In the genomic region with DNA sequence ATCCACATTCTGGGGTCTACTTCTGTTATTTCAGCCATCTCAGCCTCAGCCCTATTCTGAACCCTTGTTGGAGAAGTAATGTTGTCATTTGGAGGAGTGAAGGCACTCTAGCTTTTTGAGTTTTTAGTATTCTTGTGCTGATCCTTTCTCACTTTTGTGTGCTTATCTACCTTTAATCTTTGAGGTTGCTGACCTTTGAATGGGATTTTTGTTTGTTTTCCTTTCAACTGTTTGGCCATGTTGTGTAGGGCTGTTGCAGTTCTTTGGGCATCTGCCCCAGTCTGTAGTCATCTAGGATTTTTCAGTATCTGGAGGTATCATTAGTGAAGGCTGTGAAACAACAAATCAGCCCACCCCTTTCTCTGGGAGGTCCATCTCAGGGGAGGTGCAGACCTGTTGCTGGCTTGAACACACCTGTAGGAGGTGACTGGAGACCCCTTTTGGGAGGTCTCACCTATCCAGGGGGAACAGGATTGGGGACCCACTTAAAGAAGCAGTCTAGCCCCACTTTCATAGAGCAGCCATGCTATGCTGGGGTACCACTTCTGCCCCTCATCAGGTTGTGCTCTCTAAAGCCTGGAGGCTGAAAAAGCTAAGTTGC, we compare ENCODE assay signal across 10 cellular contexts.
"Had no signal": no experiment of that assay in that cellular context is flagged by ENCODE, and none has a peak within 500 bp of the region (broad histone marks: within the 10 kb centered on the region; RNA-seq: fewer than 3 reads in every experiment).

No MANE protein-coding gene starts in this region.

- FAIRE-seq: H1 had no signal

- ATAC-seq: GM23338, HCT116 had no signal

- H3K27ac Mint-ChIP-seq: GM23338, H9, HFFc6 had no signal

- H3K9ac ChIP-seq: GM23248 had no signal

- H3K4me3 Mint-ChIP-seq: GM23338, H9, HFFc6 had no signal

- H3K4me1 ChIP-seq: HAP-1 had no signal

- H2AFZ ChIP-seq: GM23248, GM23338 had no signal

- H3K4me1 Mint-ChIP-seq: GM23338, H9 had no signal

- H3K4me2 ChIP-seq: GM23338 had no signal

- DNase-seq: GOT3, H7, H9, HCEC 1CT, HFFc6 had no signal

- H3K36me3 ChIP-seq: HAP-1 had no signal

- H3K9me3 ChIP-seq: HAP-1 had no signal

- H3K27ac ChIP-seq: GM23248 had no signal

- H3K4me3 ChIP-seq: GM23248, GM23338, HAP-1 had no signal
